ENCODE assay signal across 15 cellular contexts in genomic region chr3:111692593-111693552, GRCh38. TPM values are rescaled to one million over a fixed set of nuclear protein-coding genes. Genes with fewer than 3 reads are reported as not detected.
A peak's percentile ranks its signal among the peaks of the same experiment; 100 is the strongest.
DNase-seq lines count a peak whose midpoint lies in the region; ATAC-seq and TF ChIP-seq lines count a peak whose summit lies in the region.
"Had no signal": no experiment of that assay in that cellular context is flagged by ENCODE, and none has a peak within 500 bp of the region (broad histone marks: within the 10 kb centered on the region; RNA-seq: fewer than 3 reads in every experiment).

No MANE protein-coding gene starts in this region.

- no peaks in the 10 kb centered on the region for H3K9me3 ChIP-seq in HEK293 (ENCODE audit: control insufficient read depth, insufficient read depth, low read depth, low read length)
- H3K9me3 ChIP-seq: neutrophil, SJSA1, upper lobe of left lung had no signal

- no peaks in the 10 kb centered on the region for H3K9me3 Mint-ChIP-seq in activated CD4-positive, alpha-beta T cell treated with anti-CD3 and anti-CD28 coated beads for 36 hours (ENCODE audit: low read depth)
- no peaks in the 10 kb centered on the region for H3K9me3 Mint-ChIP-seq in natural killer cell

- no peaks in the 10 kb centered on the region for H3K27me3 Mint-ChIP-seq in activated CD4-positive, alpha-beta T cell treated with anti-CD3 and anti-CD28 coated beads for 36 hours
- no peaks in the 10 kb centered on the region for H3K27me3 Mint-ChIP-seq in natural killer cell (ENCODE audit: low read depth in 2 of 2)

- no peak for ATAC-seq in activated CD4-positive, alpha-beta T cell treated with anti-CD3 and anti-CD28 coated beads for 36 hours
- ATAC-seq in HG03565 (IDR thresholded peaks at IDR 0.05; ENCODE audit: unreplicated experiment) (peak; percentile 47), natural killer cell (no peak)

- H3K27ac Mint-ChIP-seq in activated CD4-positive, alpha-beta T cell treated with anti-CD3 and anti-CD28 coated beads for 36 hours, result peak overlapping the region; percentile 29
- H3K27ac Mint-ChIP-seq in natural killer cell, result peak overlapping the region; percentile 65 to 93

- TF ChIP-seq CTCF in HEK293 (tag by site-specific recombination; IDR thresholded peaks at IDR 0.05), result no peak
- TF ChIP-seq CTCF in natural killer cell (IDR thresholded peaks at IDR 0.05), result no peak

- peaks cover 1% of the 10 kb centered on the region for H3K36me3 Mint-ChIP-seq in activated CD4-positive, alpha-beta T cell treated with anti-CD3 and anti-CD28 coated beads for 36 hours (ENCODE audit: low read depth)
- no peaks in the 10 kb centered on the region for H3K36me3 Mint-ChIP-seq in natural killer cell

- intact Hi-C loops in activated CD4-positive, alpha-beta T cell treated with anti-CD3 and anti-CD28 coated beads for 36 hours (cut with DNase I, micrococcal nuclease), result no loop called here
- intact Hi-C loops in natural killer cell (cut with micrococcal nuclease), result no loop called here

- H3K4me3 ChIP-seq in HEK293 (ENCODE audit: low read depth, low read length), result no peak overlapping the region
- H3K4me3 ChIP-seq: SJSA1, upper lobe of left lung had no signal

- H3K36me3 ChIP-seq in HEK293 (ENCODE audit: control insufficient read depth in 2 of 2, insufficient read depth in 1 of 2, low read length in 2 of 2), result no peaks in the 10 kb centered on the region
- H3K36me3 ChIP-seq: neutrophil, SJSA1, upper lobe of left lung had no signal

- peak overlapping the region; percentile 17; the same call in 1 of the 2 replicates for H3K27ac ChIP-seq in HEK293 (ENCODE audit: extremely low read depth, low read depth, low read length)
- H3K27ac ChIP-seq: neutrophil, SJSA1, upper lobe of left lung had no signal

- POLR2A ChIA-PET in activated CD4-positive, alpha-beta T cell treated with anti-CD3 and anti-CD28 coated beads for 36 hours (lab: Charles Lee), result no interaction called here
- POLR2A ChIA-PET in HEK293 (lab: Yijun Ruan, JAX), result no interaction called here

- peaks cover 17% of the 10 kb centered on the region for H3K4me1 ChIP-seq in HEK293 (ENCODE audit: control insufficient read depth, insufficient read depth, low read length)
- H3K4me1 ChIP-seq: upper lobe of left lung had no signal

- H3K4me3 Mint-ChIP-seq in activated CD4-positive, alpha-beta T cell treated with anti-CD3 and anti-CD28 coated beads for 36 hours, result no peak overlapping the region
- no peak overlapping the region for H3K4me3 Mint-ChIP-seq in natural killer cell

- CTCF ChIA-PET in activated CD4-positive, alpha-beta T cell treated with anti-CD3 and anti-CD28 coated beads for 36 hours (lab: Charles Lee), result interaction anchor here (0.8 to 4.1 kb wide), 5 partner anchors 23 to 275 kb away, joined by 3 to 22 read pairs (median 4); no protein-coding TSS in a partner anchor
- CTCF ChIA-PET in HEK293 (lab: Yijun Ruan, JAX), result interaction anchor here (0.5 to 3.1 kb wide), 8 partner anchors 7 to 1262 kb away, joined by 3 to 37 read pairs (median 4); no protein-coding TSS in a partner anchor

- peaks cover 45% of the 10 kb centered on the region for H3K4me1 Mint-ChIP-seq in activated CD4-positive, alpha-beta T cell treated with anti-CD3 and anti-CD28 coated beads for 36 hours
- H3K4me1 Mint-ChIP-seq in natural killer cell, result peaks cover 66 to 67% of the 10 kb centered on the region in 2 donors

- no peak for DNase-seq in activated CD4-positive, alpha-beta T cell treated with anti-CD3 and anti-CD28 coated beads for 36 hours
- no peak for DNase-seq in activated CD4-positive, alpha-beta T cell treated with anti-CD3 and anti-CD28 coated beads for 48 hours
- DNase-seq in natural killer cell (no peak), HCEC 1CT (no peak), NCI-H1105 treated with DMSO at 0.1 percent for 48 hours (lab: John Stamatoyannopoulos, UW) (no peak)
- no peak for DNase-seq in central memory CD4-positive, alpha-beta T cell
- DNase-seq: 8988T; effector CD4-positive, alpha-beta T cell; NCI-H1694 treated with DMSO at 0.1 percent for 48 hours; NK-92 treated with Interleukin-12 subunit alpha and Interleukin-12 subunit beta, amount 100 ng/mL, for 24 hours had no signal

TF ChIP-seq in HEK293, 187 proteins besides CTCF, POLR2A, EP300 and RAD21:
- TF ChIP-seq ZNF664 (tag by site-specific recombination; IDR thresholded peaks at IDR 0.05) (peak; percentile 85), PRDM6 (tag by site-specific recombination; IDR thresholded peaks at IDR 0.05) (peak; percentile 53), ZNF580 (tag by site-specific recombination; IDR thresholded peaks at IDR 0.05) (0 out of 2 replicates have a peak, but pooled peaks have one; percentile 10), TCF7L2 (IDR thresholded peaks at IDR 0.05; ENCODE audit: borderline replicate concordance, low read depth, low read length) (peak; percentile 50; the same call in 1 of the 2 replicates), ZSCAN30 (tag by site-specific recombination; IDR thresholded peaks at IDR 0.05) (peak; percentile 89), KLF9 (tag by site-specific recombination; IDR thresholded peaks at IDR 0.05; ENCODE audit: low read depth) (no peak), ZXDB (tag by site-specific recombination; IDR thresholded peaks at IDR 0.05) (peak; percentile 67), ZNF394 (tag by site-specific recombination; IDR thresholded peaks at IDR 0.05; ENCODE audit: borderline replicate concordance) (no peak), IKZF3 (tag by site-specific recombination; IDR thresholded peaks at IDR 0.05) (0 out of 2 replicates have a peak, but pooled peaks have one; percentile 9), YY1 (tag by site-specific recombination; IDR thresholded peaks at IDR 0.05) (no peak), SP7 (tag by site-specific recombination; IDR thresholded peaks at IDR 0.05) (peak; percentile 27; the same call in 1 of the 2 replicates), PRDM10 (tag by site-specific recombination; IDR thresholded peaks at IDR 0.05) (peak; percentile 36; the same call in 1 of the 2 replicates), FEZF1 (tag by site-specific recombination; IDR thresholded peaks at IDR 0.05) (peak; percentile 83), ZNF843 (tag by site-specific recombination; IDR thresholded peaks at IDR 0.05) (peak; percentile 72)
TF ChIP-seq in HEK293: peak in this region for 11.

RNA-seq across cellular contexts. Expression of gene PLCXD2, which starts 18.4 kb away (rescaled TPM):
- total RNA-seq in activated CD4-positive, alpha-beta T cell treated with anti-CD3 and anti-CD28 coated beads for 36 hours, result 1 to 10 TPM; 6.5 to 7.4 TPM
- 10 to 100 TPM; 31.6 to 37.5 (median 32.5) TPM for total RNA-seq in natural killer cell
